Comparison of ENCODE assay signal across 22 cellular contexts in genomic region chr1:180906511-180906910, GRCh38.
"Had no signal": no experiment of that assay in that cellular context is flagged by ENCODE, and none has a peak within 500 bp of the region (broad histone marks: within the 10 kb centered on the region; RNA-seq: fewer than 3 reads in every experiment).

No MANE protein-coding gene starts in this region.

- H3K27me3 ChIP-seq: colonic mucosa, testis, tibial nerve had no signal

- H3K36me3 ChIP-seq: colonic mucosa, lower lobe of right lung, neural progenitor cell, spleen, tibial nerve had no signal

- H3K4me2 ChIP-seq: neural progenitor cell had no signal

- ATAC-seq: lower lobe of right lung; natural killer cell; psoas muscle; sciatic nerve; stimulated activated memory B cell treated with anti-CD40 and anti-IgM and Interleukin-4, amounts not matched to agents 10 μg/mL and 1 μg/mL and 100 μg/mL, for 72 hours; stimulated activated naive CD8-positive, alpha-beta T cell treated with anti-CD3 and anti-CD28 coated beads, Interleukin-15, amount 100 ng/mL, for 72 hours had no signal

- H3K4me3 ChIP-seq: colonic mucosa, lower lobe of right lung, neural progenitor cell, psoas muscle, spleen, testis, tibial nerve had no signal

- H2AFZ ChIP-seq: neural progenitor cell had no signal

- H3K9ac ChIP-seq: neural progenitor cell had no signal

- H3K9me3 ChIP-seq: colonic mucosa, lower lobe of right lung, psoas muscle, spleen, testis, tibial nerve had no signal

- H3K27ac ChIP-seq: colonic mucosa, lower lobe of right lung, neural progenitor cell, psoas muscle, spleen, testis, tibial nerve had no signal

- DNase-seq: colonic mucosa; dermis blood vessel endothelial cell; erythroblast; foreskin melanocyte; head of caudate nucleus; hippocampal formation; kidney glomerular epithelial cell; lower lobe of right lung; natural killer cell; occipital lobe; psoas muscle; retina; spleen; stimulated activated CD4-positive, alpha-beta T cell treated with anti-CD3 and anti-CD28 coated beads, Interleukin-15, amount 100 ng/mL, for 24 hours; stimulated activated CD4-positive, alpha-beta T cell treated with anti-CD3 and anti-CD28 coated beads, Interleukin-1b, Interleukin-23, amount 100 ng/mL, for 48 hours; stimulated activated CD4-positive, alpha-beta T cell treated with anti-CD3 and anti-CD28 coated beads, Interleukin-4, amount 100 ng/mL, for 24 hours; testis had no signal

- H3K4me1 ChIP-seq: colonic mucosa, neural progenitor cell, psoas muscle, testis had no signal
